ENCODE assay signal across 28 cellular contexts in genomic region chr21:42306366-42307035, GRCh38. TPM values are rescaled to one million over a fixed set of nuclear protein-coding genes. Genes with fewer than 3 reads are reported as not detected.
DNase-seq lines count a peak whose midpoint lies in the region; ATAC-seq and TF ChIP-seq lines count a peak whose summit lies in the region.
"Had no signal": no experiment of that assay in that cellular context is flagged by ENCODE, and none has a peak within 500 bp of the region (broad histone marks: within the 10 kb centered on the region; RNA-seq: fewer than 3 reads in every experiment).

No MANE protein-coding gene starts in this region.

- H3K4me3 ChIP-seq in neuronal stem cell (ENCODE audit: low read length in 2 of 2) (no peak overlapping the region), thyroid gland (replicated peaks in 1 of 3) (no peak overlapping the region)
- H3K4me3 ChIP-seq: body of pancreas, HAP-1, mucosa of descending colon had no signal

- no peak overlapping the region for H2AFZ ChIP-seq in neuronal stem cell (ENCODE audit: low read length)

- no peak for TF ChIP-seq POLR2A in thyroid gland (IDR thresholded peaks at IDR 0.05)

- no peak overlapping the region for H2AK5ac ChIP-seq in neuronal stem cell (ENCODE audit: low read depth, low read length)

- peak overlapping the region; percentile 1 for H3K18ac ChIP-seq in neuronal stem cell (ENCODE audit: low read length)

- peak; percentile 14 for DNase-seq in activated CD4-positive, CD25-positive, alpha-beta regulatory T cell treated with anti-CD3 and anti-CD28 coated beads, Interleukin-2, amount 50 U/mL, for 72 hours
- DNase-seq in activated CD4-positive, CD25-positive, alpha-beta regulatory T cell (lab: John Stamatoyannopoulos, UW): no peak
- DNase-seq in NCI-H1092 (lab: John Stamatoyannopoulos, UW): peak; percentile 15
- DNase-seq in NCI-H524 treated with DMSO at 0.1 percent for 48 hours (lab: John Stamatoyannopoulos, UW): peak; percentile 91
- DNase-seq in neuronal stem cell (ENCODE audit: low spot score): no peak
- DNase-seq in thyroid gland: no peak
- DNase-seq in foreskin keratinocyte: no peak
- DNase-seq: activated CD4-positive, alpha-beta T cell treated with anti-CD3 and anti-CD28 coated beads for 48 hours; effector CD8-positive, alpha-beta T cell; foreskin melanocyte; KBM-7; mucosa of descending colon; NCI-H2029; NCI-H748 treated with DMSO at 0.1 percent for 48 hours; SIG-M5; substantia nigra; T-helper 1 cell had no signal

- H3K9ac ChIP-seq in neuronal stem cell (ENCODE audit: low read depth, low read length, poor library complexity): peak overlapping the region; percentile 34

- H4K91ac ChIP-seq in neuronal stem cell (ENCODE audit: low read depth, low read length, poor library complexity): no peak overlapping the region

- no peaks in the 10 kb centered on the region for H3K36me3 ChIP-seq in neuronal stem cell (replicated peaks in 1 of 2; ENCODE audit: control insufficient read depth in 2 of 2, insufficient read depth in 2 of 2, low read length in 2 of 2)
- H3K36me3 ChIP-seq in thyroid gland: peaks cover 0 to 3% of the 10 kb centered on the region in 2 donors
- H3K36me3 ChIP-seq: HAP-1 had no signal

- no peak overlapping the region for H2BK12ac ChIP-seq in neuronal stem cell (ENCODE audit: low read length)

- H3K23ac ChIP-seq in neuronal stem cell (ENCODE audit: low read depth, low read length, poor library complexity): no peak overlapping the region

- H4K8ac ChIP-seq in neuronal stem cell (ENCODE audit: low read depth, low read length): no peak overlapping the region

- H3K4me1 ChIP-seq in neuronal stem cell (ENCODE audit: control insufficient read depth in 2 of 2, insufficient read depth in 1 of 2, low read depth in 1 of 2, low read length in 2 of 2) (peaks cover 0 to 7% of the 10 kb centered on the region in 2 donors), thyroid gland (peaks cover 12 to 23% of the 10 kb centered on the region in 2 donors), foreskin keratinocyte (no peaks in the 10 kb centered on the region)
- H3K4me1 ChIP-seq: HAP-1 had no signal

- WGBS in neuronal stem cell (ENCODE audit: extremely low coverage in 2 of 2, insufficient read length in 2 of 2, insufficient replicate concordance in 1 of 2), 2 donors: no CpG with 5 or more reads among the region's 17 CpGs
- WGBS in thyroid gland, 2 donors: 69 to 83% methylated on average over 16 to 17 of the region's 17 CpGs

- intact Hi-C loops in thyroid gland (cut with DNase I): loop anchor here (5.0 kb wide), 1 partner anchor 141 kb away; no protein-coding TSS in a partner anchor

- no peak overlapping the region for H3K14ac ChIP-seq in neuronal stem cell (ENCODE audit: low read length)

- H3K9me3 ChIP-seq in neuronal stem cell (replicated peaks in 1 of 2; ENCODE audit: control insufficient read depth in 2 of 2, insufficient read depth in 1 of 2, low read depth in 1 of 2, low read length in 2 of 2): no peaks in the 10 kb centered on the region
- H3K9me3 ChIP-seq in thyroid gland: no peaks in the 10 kb centered on the region
- H3K9me3 ChIP-seq: body of pancreas, HAP-1, mucosa of descending colon had no signal

- H3K4ac ChIP-seq in neuronal stem cell (ENCODE audit: low read length): no peak overlapping the region

- H3K4me2 ChIP-seq in neuronal stem cell (ENCODE audit: insufficient read depth, low read length, poor library complexity, severe bottlenecking): no peak overlapping the region

- TF ChIP-seq CTCF in thyroid gland (IDR thresholded peaks at IDR 0.05): no peak
- no peak for TF ChIP-seq CTCF in foreskin keratinocyte (conservative IDR thresholded peaks at IDR 0.05)

- no peak overlapping the region for H2BK5ac ChIP-seq in neuronal stem cell (ENCODE audit: low read length)

- H3K27me3 ChIP-seq in neuronal stem cell (ENCODE audit: control insufficient read depth in 3 of 3, insufficient read depth in 3 of 3, low read depth in 1 of 3, low read length in 3 of 3) (peaks cover 0 to 22% (median 2%) of the 10 kb centered on the region in 3 experiments), thyroid gland (no peaks in the 10 kb centered on the region), foreskin keratinocyte (peaks cover 10% of the 10 kb centered on the region)
- H3K27me3 ChIP-seq: body of pancreas had no signal

- ATAC-seq in HG03196 (IDR thresholded peaks at IDR 0.05; ENCODE audit: unreplicated experiment) (no peak), foreskin keratinocyte (no peak)
- ATAC-seq: body of pancreas, mucosa of descending colon had no signal

- no peak overlapping the region for H2BK120ac ChIP-seq in neuronal stem cell (ENCODE audit: low read depth, low read length)

- H3K27ac ChIP-seq in neuronal stem cell (replicated peaks; ENCODE audit: low read length): no peak overlapping the region
- no peak overlapping the region for H3K27ac ChIP-seq in thyroid gland
- H3K27ac ChIP-seq in foreskin keratinocyte: no peak overlapping the region
- H3K27ac ChIP-seq: body of pancreas, C4-2B had no signal

- H2BK15ac ChIP-seq in neuronal stem cell (ENCODE audit: low read length): no peak overlapping the region

- no peaks in the 10 kb centered on the region for H3K79me1 ChIP-seq in neuronal stem cell (ENCODE audit: low read depth, low read length)

RNA-seq across cellular contexts. Expression of gene TFF3, which starts 8.7 kb away (rescaled TPM):
- not detected for polyA plus RNA-seq in neuronal stem cell (2013, experiment 1 of 2)
- 0.15 TPM for polyA plus RNA-seq in neuronal stem cell (2013, experiment 2 of 2)
- total RNA-seq in thyroid gland (1,000 to 10,000 TPM in 2 of 4 donors, 100 to 1,000 TPM in 2; 246 to 4,817 (median 914) TPM), foreskin keratinocyte (not detected in 2 replicates)
- polyA plus RNA-seq in foreskin keratinocyte: not detected in 2 replicates
- total RNA-seq: A673; activated T-helper 1 cell treated with anti-CD3 and anti-CD28 coated beads, Interleukin-12 subunit alpha, Interleukin-12 subunit beta, Interleukin-2, Interleukin-4 antibody, amounts not matched to agents 30 ng/mL and 10 ng/mL and 1 ng/mL, durations not matched to agents 14 hours and 24 hours and 36 hours; G401; neural crest cell had no signal
- polyA plus RNA-seq: keratinocyte had no signal

RNA-seq across cellular contexts. Expression of gene TFF2, which starts 44.3 kb away (rescaled TPM):
- not detected for polyA plus RNA-seq in neuronal stem cell (2013, experiment 1 of 2)
- polyA plus RNA-seq in neuronal stem cell (2013, experiment 2 of 2): not detected
- total RNA-seq in thyroid gland (10 to 100 TPM in 1 of 4 donors, 1 to 10 TPM in 1, not detected in 2; 2.5 to 14.3 TPM), foreskin keratinocyte (not detected in 2 replicates)
- not detected in 2 replicates for polyA plus RNA-seq in foreskin keratinocyte
- total RNA-seq: A673; activated T-helper 1 cell treated with anti-CD3 and anti-CD28 coated beads, Interleukin-12 subunit alpha, Interleukin-12 subunit beta, Interleukin-2, Interleukin-4 antibody, amounts not matched to agents 30 ng/mL and 10 ng/mL and 1 ng/mL, durations not matched to agents 14 hours and 24 hours and 36 hours; G401; lower leg skin; neural crest cell; progenitor cell of endocrine pancreas had no signal
- polyA plus RNA-seq: keratinocyte had no signal

RNA-seq across cellular contexts. Expression of gene TFF1, which starts 59.8 kb away (rescaled TPM):
- not detected for polyA plus RNA-seq in neuronal stem cell (2013, experiment 1 of 2)
- polyA plus RNA-seq in neuronal stem cell (2013, experiment 2 of 2): not detected
- total RNA-seq in thyroid gland: not detected
- not detected in 2 replicates for total RNA-seq in foreskin keratinocyte
- not detected in 2 replicates for polyA plus RNA-seq in foreskin keratinocyte
- total RNA-seq: A673; activated T-helper 1 cell treated with anti-CD3 and anti-CD28 coated beads, Interleukin-12 subunit alpha, Interleukin-12 subunit beta, Interleukin-2, Interleukin-4 antibody, amounts not matched to agents 30 ng/mL and 10 ng/mL and 1 ng/mL, durations not matched to agents 14 hours and 24 hours and 36 hours; G401; lower leg skin; neural crest cell had no signal
- polyA plus RNA-seq: keratinocyte had no signal

Comparison
In these comparisons a context has a peak if more than half of its experiments do, and no peak if none do; other contexts are left out.
1. DNase-seq: peak in activated CD4-positive, CD25-positive, alpha-beta regulatory T cell treated with anti-CD3 and anti-CD28 coated beads, Interleukin-2, amount 50 U/mL, for 72 hours (single experiment), NCI-H1092 (single experiment) and NCI-H524 treated with DMSO at 0.1 percent for 48 hours (single experiment); none in activated CD4-positive, CD25-positive, alpha-beta regulatory T cell (0 of 4), neuronal stem cell (single experiment), thyroid gland (0 of 2) and foreskin keratinocyte (0 of 2).
2. RNA of gene TFF3, which starts 8.7 kb away (total RNA-seq): 246 to 4,817 TPM in thyroid gland; not detected in foreskin keratinocyte; every median in the first group is over 100 times any median in the second.